Comparison of ENCODE assay signal across 17 cellular contexts in the genomic region with DNA sequence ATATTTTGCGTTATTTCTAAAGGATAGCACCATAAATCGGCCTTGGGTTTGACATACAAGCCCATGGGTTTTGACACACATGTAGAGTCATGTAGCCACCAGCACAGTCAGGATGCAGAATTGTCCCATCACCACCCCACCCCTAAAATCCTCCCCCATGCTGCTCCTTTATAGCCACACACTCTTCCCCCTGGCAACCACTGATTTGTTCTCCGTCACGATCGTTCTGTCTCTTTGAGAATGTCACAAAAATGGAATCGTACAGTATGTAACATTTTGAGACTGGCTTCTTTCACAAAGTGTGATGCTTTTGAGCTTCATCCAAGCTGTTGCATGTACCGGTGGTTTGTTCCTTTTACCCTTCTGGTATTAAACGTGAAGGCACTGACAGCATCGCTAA. TPM values are rescaled to one million over a fixed set of nuclear protein-coding genes. Genes with fewer than 3 reads are reported as not detected.
"Had no signal": no experiment of that assay in that cellular context is flagged by ENCODE, and none has a peak within 500 bp of the region (broad histone marks: within the 10 kb centered on the region; RNA-seq: fewer than 3 reads in every experiment).

No MANE protein-coding gene starts in this region.

- H3K27ac ChIP-seq: colonic mucosa, gastrocnemius medialis, left lung, lower lobe of right lung, neutrophil, right atrium auricular region, suprapubic skin, tibial artery, upper lobe of left lung, vagina had no signal

- H3K36me3 ChIP-seq: colonic mucosa, gastrocnemius medialis, left lung, lower lobe of right lung, neutrophil, right atrium auricular region, suprapubic skin, tibial artery, upper lobe of left lung, vagina had no signal

- H3K27me3 ChIP-seq: colonic mucosa, gastrocnemius medialis, left lung, neutrophil, right atrium auricular region, suprapubic skin, tibial artery, upper lobe of left lung, vagina had no signal

- DNase-seq: colonic mucosa; dermis blood vessel endothelial cell; effector CD4-positive, alpha-beta T cell; gastrocnemius medialis; lower lobe of right lung; small intestine; stimulated activated CD4-positive, alpha-beta T cell treated with anti-CD3 and anti-CD28 coated beads, Interleukin-12 subunit alpha, Interleukin-12 subunit beta, amount 100 ng/mL, for 4 hours; stimulated activated naive CD4-positive, alpha-beta T cell; tibial artery; upper lobe of left lung had no signal

- H3K4me3 ChIP-seq: colonic mucosa, gastrocnemius medialis, left lung, lower lobe of right lung, right atrium auricular region, suprapubic skin, tibial artery, upper lobe of left lung, vagina had no signal

- H3K9me3 ChIP-seq: colonic mucosa, gastrocnemius medialis, left lung, lower lobe of right lung, neutrophil, right atrium auricular region, suprapubic skin, tibial artery, upper lobe of left lung, vagina had no signal

- H3K4me1 ChIP-seq: colonic mucosa, left lung, lower lobe of right lung, right atrium auricular region, suprapubic skin, tibial artery, vagina had no signal

- ATAC-seq: left lung, lower lobe of right lung had no signal

RNA-seq across cellular contexts. Expression of gene CRACDL, which starts 39.1 kb away (rescaled TPM):
- total RNA-seq: fibroblast of villous mesenchyme, osteoblast had no signal
